Comparison of ENCODE assay signal across 10 cellular contexts in the genomic region with DNA sequence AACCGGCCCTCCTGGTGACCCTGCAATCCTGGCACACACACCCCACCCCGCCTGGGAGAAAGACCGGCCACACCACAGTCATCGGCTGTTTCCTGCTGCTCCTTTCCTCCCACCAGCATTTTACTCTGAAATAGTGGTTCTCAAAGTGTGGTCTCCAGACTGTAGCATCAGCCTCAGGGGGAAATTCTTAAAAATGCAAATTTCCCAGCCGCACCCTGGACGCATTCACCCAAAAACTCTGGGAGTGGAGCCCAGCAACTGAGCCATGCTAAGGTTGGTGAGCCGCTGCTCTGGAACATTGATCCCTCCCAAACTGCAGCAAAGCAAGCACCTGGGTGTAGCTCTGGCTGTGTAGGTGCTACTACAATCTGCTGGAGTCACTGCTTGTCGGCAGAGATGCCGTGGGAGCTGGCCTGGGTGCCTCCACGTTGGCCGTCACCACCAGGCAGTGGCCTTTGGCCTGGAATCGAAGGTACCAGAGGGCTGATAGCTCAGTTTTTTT. TPM values are rescaled to one million over a fixed set of nuclear protein-coding genes. Genes with fewer than 3 reads are reported as not detected.
DNase-seq lines count a peak whose midpoint lies in the region; ATAC-seq and TF ChIP-seq lines count a peak whose summit lies in the region.
"Had no signal": no experiment of that assay in that cellular context is flagged by ENCODE, and none has a peak within 500 bp of the region (broad histone marks: within the 10 kb centered on the region; RNA-seq: fewer than 3 reads in every experiment).

No MANE protein-coding gene starts in this region.

- H3K4me1 ChIP-seq in heart left ventricle (peaks cover 0 to 15% (median 5%) of the 10 kb centered on the region in 12 donors), mesenchymal stem cell (ENCODE audit: control insufficient read depth, insufficient read depth, low read depth, low read length) (peaks cover 2% of the 10 kb centered on the region), upper lobe of right lung (peaks cover 6% of the 10 kb centered on the region), SJCRH30 (no peaks in the 10 kb centered on the region)

- H4K8ac ChIP-seq in mesenchymal stem cell (ENCODE audit: low read length), result no peak overlapping the region

- H2BK12ac ChIP-seq in mesenchymal stem cell (ENCODE audit: low read length in 2 of 2), result peak overlapping the region in 1 of 2 experiments; percentile 54

- intact Hi-C loops in heart left ventricle (cut with DNase I) (loop anchor here in 6 of 10 donors (2.0 to 10.0 kb wide), 4 partner anchors 384 to 452 kb away; a partner anchor contains a TSS), Right ventricle myocardium inferior (cut with DNase I) (loop anchor here (2.0 kb wide), 1 partner anchor 412 kb away; no protein-coding TSS in a partner anchor), upper lobe of right lung (cut with DNase I) (no loop called here)

- TF ChIP-seq POLR2A in heart left ventricle (IDR thresholded peaks at IDR 0.05), result no peak
- no peak for TF ChIP-seq POLR2A in erythroblast (IDR thresholded peaks at IDR 0.05; ENCODE audit: low read length)

- 65 to 76% (median 71%) methylated on average over 12 of the region's 12 CpGs for WGBS in heart left ventricle, 4 donors
- WGBS in mesenchymal stem cell, result 93% methylated on average over 11 of the region's 12 CpGs

- H2BK15ac ChIP-seq in mesenchymal stem cell (ENCODE audit: low read depth, poor library complexity, severe bottlenecking), result no peak overlapping the region

- H2BK5ac ChIP-seq in mesenchymal stem cell (ENCODE audit: low read depth, low read length, poor library complexity, severe bottlenecking), result no peak overlapping the region

- TF ChIP-seq CTCF in heart left ventricle (IDR thresholded peaks at IDR 0.05) (no peak), upper lobe of right lung (IDR thresholded peaks at IDR 0.05) (no peak)

- H3K36me3 Mint-ChIP-seq in activated T-helper 17 cell treated with anti-CD3 and anti-CD28 coated beads, Interleukin-2, amount 50 U/mL, for 72 hours (ENCODE audit: low read depth), result no peaks in the 10 kb centered on the region

- peak overlapping the region; percentile 89 for H3K9ac ChIP-seq in mesenchymal stem cell (ENCODE audit: low read length)

- H3K4ac ChIP-seq in mesenchymal stem cell (ENCODE audit: low read depth in 1 of 2, low read length in 2 of 2), result no peak overlapping the region

- H3K27ac ChIP-seq in heart left ventricle, result peak overlapping the region in 8 of 12 donors; percentile 28 to 88 (median 70)
- H3K27ac ChIP-seq in mesenchymal stem cell (ENCODE audit: low read length, poor library complexity, severe bottlenecking), result no peak overlapping the region
- no peak overlapping the region for H3K27ac ChIP-seq in upper lobe of right lung
- no peak overlapping the region for H3K27ac ChIP-seq in SJCRH30

- no peak overlapping the region for H2AFZ ChIP-seq in mesenchymal stem cell (ENCODE audit: low read depth, low read length)

- no peak for DNase-seq in heart left ventricle
- DNase-seq in Right ventricle myocardium inferior (ENCODE audit: missing footprints), result no peak
- no peak for DNase-seq in mesenchymal stem cell
- DNase-seq in upper lobe of right lung, result no peak
- no peak for DNase-seq in SJCRH30
- no peak for DNase-seq in erythroblast (lab: John Stamatoyannopoulos, UW)
- DNase-seq: KBM-7 had no signal

- H3K79me1 ChIP-seq in mesenchymal stem cell (replicated peaks; ENCODE audit: low read length, poor library complexity, severe bottlenecking), result no peaks in the 10 kb centered on the region

- H3K18ac ChIP-seq in mesenchymal stem cell (ENCODE audit: low read depth in 1 of 2, low read length in 2 of 2), result peak overlapping the region in 1 of 2 experiments; percentile 68

- H3K27me3 ChIP-seq in heart left ventricle, result no peaks in the 10 kb centered on the region
- H3K27me3 ChIP-seq in mesenchymal stem cell (ENCODE audit: control insufficient read depth in 1 of 2, insufficient read depth in 1 of 2, low read length in 2 of 2), result no peaks in the 10 kb centered on the region
- no peaks in the 10 kb centered on the region for H3K27me3 ChIP-seq in upper lobe of right lung
- no peaks in the 10 kb centered on the region for H3K27me3 ChIP-seq in SJCRH30

- H3K9me3 Mint-ChIP-seq in activated T-helper 17 cell treated with anti-CD3 and anti-CD28 coated beads, Interleukin-2, amount 50 U/mL, for 72 hours, result peaks cover 5% of the 10 kb centered on the region

- ATAC-seq in heart left ventricle (peak in 2 of 4 donors; percentile 12 to 17), Right ventricle myocardium inferior (no peak), upper lobe of right lung (no peak), HG02763 (IDR thresholded peaks at IDR 0.05; ENCODE audit: unreplicated experiment) (no peak)
- ATAC-seq in activated T-helper 17 cell treated with anti-CD3 and anti-CD28 coated beads, Interleukin-2, amount 50 U/mL, for 72 hours (replicated peaks), result peak; percentile 22

- H3K4me3 ChIP-seq in heart left ventricle (peak overlapping the region in 6 of 12 donors; percentile 46 to 59 (median 54)), mesenchymal stem cell (ENCODE audit: insufficient read depth in 1 of 2, low read depth in 1 of 2, low read length in 2 of 2) (peak overlapping the region in 1 of 2 experiments; percentile 78), upper lobe of right lung (peak overlapping the region; percentile 51), SJCRH30 (no peak overlapping the region)

- H3K4me1 Mint-ChIP-seq in activated T-helper 17 cell treated with anti-CD3 and anti-CD28 coated beads, Interleukin-2, amount 50 U/mL, for 72 hours, result peaks cover 29% of the 10 kb centered on the region

- H3K14ac ChIP-seq in mesenchymal stem cell (ENCODE audit: low read length in 2 of 2), result peak overlapping the region in 1 of 2 experiments; percentile 53

- no peaks in the 10 kb centered on the region for H3K9me3 ChIP-seq in heart left ventricle
- no peaks in the 10 kb centered on the region for H3K9me3 ChIP-seq in mesenchymal stem cell (ENCODE audit: control insufficient read depth, low read length)
- no peaks in the 10 kb centered on the region for H3K9me3 ChIP-seq in upper lobe of right lung
- H3K9me3 ChIP-seq in SJCRH30 (replicated peaks), result no peaks in the 10 kb centered on the region; the same call in 1 of the 2 replicates

- H3K4me3 Mint-ChIP-seq in activated T-helper 17 cell treated with anti-CD3 and anti-CD28 coated beads, Interleukin-2, amount 50 U/mL, for 72 hours, result peak overlapping the region; percentile 85

- no peak overlapping the region for H4K91ac ChIP-seq in mesenchymal stem cell (ENCODE audit: low read length)

- H3K27me3 Mint-ChIP-seq in activated T-helper 17 cell treated with anti-CD3 and anti-CD28 coated beads, Interleukin-2, amount 50 U/mL, for 72 hours, result no peaks in the 10 kb centered on the region

- H3K27ac Mint-ChIP-seq in activated T-helper 17 cell treated with anti-CD3 and anti-CD28 coated beads, Interleukin-2, amount 50 U/mL, for 72 hours, result peak overlapping the region; percentile 94

- H3K4me2 ChIP-seq in mesenchymal stem cell (ENCODE audit: low read length, poor library complexity, severe bottlenecking), result no peak overlapping the region

- H3K36me3 ChIP-seq in heart left ventricle (no peaks in the 10 kb centered on the region), mesenchymal stem cell (ENCODE audit: control insufficient read depth in 1 of 2, insufficient read depth in 2 of 2, low read depth in 1 of 2, low read length in 2 of 2) (no peaks in the 10 kb centered on the region), upper lobe of right lung (no peaks in the 10 kb centered on the region), SJCRH30 (no peaks in the 10 kb centered on the region)

- H2AK5ac ChIP-seq in mesenchymal stem cell (ENCODE audit: low read length, severe bottlenecking), result peak overlapping the region; percentile 25

- H2BK120ac ChIP-seq in mesenchymal stem cell (ENCODE audit: low read depth, low read length), result no peak overlapping the region

- H3K23ac ChIP-seq in mesenchymal stem cell (ENCODE audit: low read length in 2 of 2), result peak overlapping the region in 1 of 2 experiments; percentile 23

RNA-seq across cellular contexts. Expression of a gene that starts 38.4 kb away (rescaled TPM):
- not detected for total RNA-seq in heart left ventricle
- polyA plus RNA-seq in heart left ventricle, result not detected
- total RNA-seq in Right ventricle myocardium inferior, result not detected
- 1 to 10 TPM; 3.0 to 3.8 TPM for total RNA-seq in activated T-helper 17 cell treated with anti-CD3 and anti-CD28 coated beads, Interleukin-2, amount 50 U/mL, for 72 hours
- 0.06 TPM for polyA plus RNA-seq in mesenchymal stem cell (2013, experiment 1 of 2)
- 0.03 TPM for polyA plus RNA-seq in mesenchymal stem cell (2013, experiment 2 of 2)
- 1.4 TPM for total RNA-seq in upper lobe of right lung
- total RNA-seq in SJCRH30 (2014; rRNA removed; shearing (Covaris generic)), result not detected in 2 replicates
- total RNA-seq: astrocyte had no signal

Comparison
In these comparisons a context has a peak if more than half of its experiments do, and no peak if none do; other contexts are left out.
1. H3K27ac ChIP-seq: peak in heart left ventricle (8 of 12); none in mesenchymal stem cell (single experiment), upper lobe of right lung (single experiment) and SJCRH30 (single experiment).